8 cellular contexts compared by ENCODE assay signal in genomic region chr10:50325449-50326188, GRCh38.
A peak's percentile ranks its signal among the peaks of the same experiment; 100 is the strongest.
DNase-seq lines count a peak whose midpoint lies in the region; ATAC-seq and TF ChIP-seq lines count a peak whose summit lies in the region.

No MANE protein-coding gene starts in this region.

- no peak overlapping the region for H3K4me3 ChIP-seq in adrenal gland
- H3K4me3 ChIP-seq in upper lobe of right lung: no peak overlapping the region

- no peaks in the 10 kb centered on the region for H3K36me3 ChIP-seq in adrenal gland (replicated peaks in 1 of 2)
- no peaks in the 10 kb centered on the region for H3K36me3 ChIP-seq in upper lobe of right lung

- H3K9me3 ChIP-seq in adrenal gland (replicated peaks in 1 of 3) (no peaks in the 10 kb centered on the region), upper lobe of right lung (no peaks in the 10 kb centered on the region)

- peak; percentile 56 for ATAC-seq in GM19452 (IDR thresholded peaks at IDR 0.05; ENCODE audit: unreplicated experiment)
- peak; percentile 73 for ATAC-seq in upper lobe of right lung

- H3K4me1 ChIP-seq in adrenal gland (replicated peaks in 1 of 2) (peaks cover 0 to 18% of the 10 kb centered on the region in 2 donors), upper lobe of right lung (peaks cover 54% of the 10 kb centered on the region)

- 62 to 75% (median 66%) methylated on average over 6 of the region's 6 CpGs for WGBS in adrenal gland, 4 donors

- DNase-seq in AML-193 (lab: John Stamatoyannopoulos, UW) (peak; percentile 50 to 58), HK-2 (ENCODE audit: unreplicated experiment) (peak; percentile 25), adrenal gland (peak in 6 of 7 donors; percentile 38 to 67 (median 54)), inferior parietal cortex (ENCODE audit: extremely low spot score) (peak; percentile 68), upper lobe of right lung (peak; percentile 58), activated gamma-delta T cell treated with Interleukin-2 at 50 U/mL for 16 hours (no peak), NCI-H1105 (lab: John Stamatoyannopoulos, UW) (no peak)

- H3K27ac ChIP-seq in adrenal gland (no peak overlapping the region), upper lobe of right lung (no peak overlapping the region)

- TF ChIP-seq POLR2A in adrenal gland (IDR thresholded peaks at IDR 0.05): no peak

- H3K27me3 ChIP-seq in adrenal gland (no peaks in the 10 kb centered on the region), upper lobe of right lung (no peaks in the 10 kb centered on the region)

- no peak for TF ChIP-seq CTCF in adrenal gland (IDR thresholded peaks at IDR 0.05)
- no peak for TF ChIP-seq CTCF in upper lobe of right lung (IDR thresholded peaks at IDR 0.05)

- intact Hi-C loops in adrenal gland (cut with DNase I): no loop called here
- intact Hi-C loops in upper lobe of right lung (cut with DNase I): no loop called here

Comparison
In these comparisons a context has a peak if more than half of its experiments do, and no peak if none do; other contexts are left out.
1. DNase-seq: peak in AML-193 (2 of 2), HK-2 (single experiment), adrenal gland (6 of 7), inferior parietal cortex (single experiment) and upper lobe of right lung (single experiment); none in activated gamma-delta T cell treated with Interleukin-2 at 50 U/mL for 16 hours (single experiment) and NCI-H1105 (single experiment).